In genomic region chr17:42289863-42290165, GRCh38 we compare ENCODE assay signal across 12 cellular contexts. TPM values are rescaled to one million over a fixed set of nuclear protein-coding genes. Genes with fewer than 3 reads are reported as not detected.
DNase-seq lines count a peak whose midpoint lies in the region; TF ChIP-seq lines count a peak whose summit lies in the region.
"Had no signal": no experiment of that assay in that cellular context is flagged by ENCODE, and none has a peak within 500 bp of the region (broad histone marks: within the 10 kb centered on the region; RNA-seq: fewer than 3 reads in every experiment).

No MANE protein-coding gene starts in this region.

- H3K27me3 Mint-ChIP-seq in activated naive CD4-positive, alpha-beta T cell treated with anti-CD3 and anti-CD28 coated beads, Interleukin-2, amount 50 U/mL, for 24 hours = no peaks in the 10 kb centered on the region

- H3K79me2 ChIP-seq in mammary epithelial cell (ENCODE audit: insufficient read depth, low read length) = no peaks in the 10 kb centered on the region
- H3K79me2 ChIP-seq: parathyroid adenoma had no signal

- peaks cover 67% of the 10 kb centered on the region for H3K4me1 Mint-ChIP-seq in activated naive CD4-positive, alpha-beta T cell treated with anti-CD3 and anti-CD28 coated beads, Interleukin-2, amount 50 U/mL, for 24 hours

- H3K4me1 ChIP-seq in breast epithelium = peaks cover 13% of the 10 kb centered on the region in 2 donors
- H3K4me1 ChIP-seq in mammary epithelial cell (ENCODE audit: insufficient read depth, low read length) = no peaks in the 10 kb centered on the region
- peaks cover 10% of the 10 kb centered on the region for H3K4me1 ChIP-seq in rectal smooth muscle tissue (ENCODE audit: control insufficient read depth, insufficient read depth, low read length)
- peaks cover 7 to 38% (median 27%) of the 10 kb centered on the region in 4 donors for H3K4me1 ChIP-seq in transverse colon

- no peaks in the 10 kb centered on the region for H3K36me3 ChIP-seq in breast epithelium
- H3K36me3 ChIP-seq in mammary epithelial cell (ENCODE audit: insufficient read depth, low read length) = no peaks in the 10 kb centered on the region
- no peaks in the 10 kb centered on the region for H3K36me3 ChIP-seq in rectal smooth muscle tissue (ENCODE audit: control insufficient read depth, insufficient read depth, low read length)
- peaks cover 0 to 2% (median 0%) of the 10 kb centered on the region in 4 donors for H3K36me3 ChIP-seq in transverse colon
- H3K36me3 ChIP-seq: SJCRH30 had no signal

- TF ChIP-seq CTCF in breast epithelium (IDR thresholded peaks at IDR 0.05) (no peak), mammary epithelial cell (conservative IDR thresholded peaks at IDR 0.05 in 1 of 2, IDR thresholded peaks at IDR 0.05 in 1 of 2; ENCODE audit: extremely low read depth in 1 of 2, insufficient read depth in 1 of 2, low read depth in 1 of 2, low read length in 2 of 2) (no peak), transverse colon (IDR thresholded peaks at IDR 0.05) (no peak), GM13977 (IDR thresholded peaks at IDR 0.05; ENCODE audit: extremely low read depth, insufficient read depth, missing control alignments) (no peak)

- H3K9me3 Mint-ChIP-seq in activated naive CD4-positive, alpha-beta T cell treated with anti-CD3 and anti-CD28 coated beads, Interleukin-2, amount 50 U/mL, for 24 hours = no peaks in the 10 kb centered on the region

- no peaks in the 10 kb centered on the region for H4K20me1 ChIP-seq in mammary epithelial cell (ENCODE audit: insufficient read depth, low read length)

- H3K27ac ChIP-seq in breast epithelium (peak overlapping the region; percentile 91 to 92), mammary epithelial cell (ENCODE audit: insufficient read depth, low read depth, low read length) (no peak overlapping the region), rectal smooth muscle tissue (ENCODE audit: low read depth, low read length) (no peak overlapping the region), transverse colon (peak overlapping the region; percentile 85 to 89 (median 88))
- H3K27ac ChIP-seq: parathyroid adenoma, SJCRH30 had no signal

- POLR2A ChIA-PET in HEK293T (lab: Yijun Ruan, JAX) = no interaction called here

- dilution Hi-C loops in mammary epithelial cell (cut with HindIII; ENCODE audit: low sequenced_read_pairs) = no loop called here

- H3K27me3 ChIP-seq in breast epithelium (no peaks in the 10 kb centered on the region), mammary epithelial cell (ENCODE audit: insufficient read depth, low read length) (peaks cover 3% of the 10 kb centered on the region), rectal smooth muscle tissue (ENCODE audit: control insufficient read depth, insufficient read depth, low read length) (no peaks in the 10 kb centered on the region), transverse colon (no peaks in the 10 kb centered on the region)
- H3K27me3 ChIP-seq: SJCRH30 had no signal

- no peak overlapping the region for H3K4me2 ChIP-seq in mammary epithelial cell (ENCODE audit: insufficient read depth, low read depth, low read length)

- in situ Hi-C loops in mammary epithelial cell (cut with MboI; ENCODE audit: low sequenced_read_pairs in 2 of 2) (no loop called here), transverse colon (cut with MboI; ENCODE audit: low pct_ligation_motif_present in 1 of 4, low pct_unique_long_range_greater_than_20kb in 1 of 4, low sequenced_read_pairs in 3 of 4) (no loop called here), GM13977 (cut with MboI; ENCODE audit: low pct_unique_long_range_greater_than_20kb, low sequenced_read_pairs, unreplicated experiment) (no loop called here)

- peaks cover 30% of the 10 kb centered on the region for H3K36me3 Mint-ChIP-seq in activated naive CD4-positive, alpha-beta T cell treated with anti-CD3 and anti-CD28 coated beads, Interleukin-2, amount 50 U/mL, for 24 hours

- H3K9me3 ChIP-seq in breast epithelium (no peaks in the 10 kb centered on the region), mammary epithelial cell (replicated peaks; ENCODE audit: insufficient read depth, low read length) (no peaks in the 10 kb centered on the region), transverse colon (no peaks in the 10 kb centered on the region)
- H3K9me3 ChIP-seq: SJCRH30 had no signal

- H3K27ac Mint-ChIP-seq in activated naive CD4-positive, alpha-beta T cell treated with anti-CD3 and anti-CD28 coated beads, Interleukin-2, amount 50 U/mL, for 24 hours = peak overlapping the region; percentile 97

- H2AFZ ChIP-seq in mammary epithelial cell (ENCODE audit: low read depth, low read length) = no peak overlapping the region
- H2AFZ ChIP-seq: parathyroid adenoma had no signal

- H3K9ac ChIP-seq in mammary epithelial cell (ENCODE audit: insufficient read depth, low read length) (no peak overlapping the region), rectal smooth muscle tissue (ENCODE audit: low read length) (no peak overlapping the region)
- H3K9ac ChIP-seq: parathyroid adenoma had no signal

- peak overlapping the region; percentile 92 for H3K4me3 Mint-ChIP-seq in activated naive CD4-positive, alpha-beta T cell treated with anti-CD3 and anti-CD28 coated beads, Interleukin-2, amount 50 U/mL, for 24 hours

- H3K4me3 ChIP-seq in breast epithelium (peak overlapping the region; percentile 75 to 91 (median 77)), mammary epithelial cell (replicated peaks in 1 of 3; ENCODE audit: insufficient read depth in 1 of 3, low read depth in 2 of 3, low read length in 3 of 3) (no peak overlapping the region), rectal smooth muscle tissue (ENCODE audit: low read length) (peak overlapping the region; percentile 80), transverse colon (peak overlapping the region in 1 of 4 donors; percentile 71)
- H3K4me3 ChIP-seq: SJCRH30 had no signal

- TF ChIP-seq EP300 in transverse colon (IDR thresholded peaks at IDR 0.05; ENCODE audit: low read depth) = no peak

- WGBS in mammary epithelial cell (ENCODE audit: low coverage, missing lambda C conversion rate) = 67% methylated on average over 6 of the region's 6 CpGs
- WGBS in transverse colon (ENCODE audit: low coverage in 1 of 2), 2 donors = 67 to 82% methylated on average over 2 to 6 of the region's 6 CpGs

- intact Hi-C loops in breast epithelium (cut with DNase I; ENCODE audit: low total_unique reads) = no loop called here
- intact Hi-C loops in mammary epithelial cell (cut with micrococcal nuclease) = no loop called here
- intact Hi-C loops in transverse colon (cut with DNase I; ENCODE audit: low total_unique reads) = no loop called here

- no peak for DNase-seq in breast epithelium (ENCODE audit: low spot score in 2 of 2)
- DNase-seq in mammary epithelial cell = no peak
- DNase-seq in transverse colon = no peak
- no peak for DNase-seq in HEK293T (ENCODE audit: extremely low spot score)
- DNase-seq in superior temporal gyrus (ENCODE audit: extremely low spot score) = no peak
- no peak for DNase-seq in GM13977 (ENCODE audit: low spot score)
- DNase-seq: hypothalamus, MM.1S, SJCRH30 had no signal

- TF ChIP-seq POLR2A in breast epithelium (IDR thresholded peaks at IDR 0.05) = no peak
- no peak for TF ChIP-seq POLR2A in transverse colon (IDR thresholded peaks at IDR 0.05)

- BruUV-seq in mammary epithelial cell (replicated peaks; lab: Mats Ljungman, UMichigan) = no TSS peak

- CTCF ChIA-PET in mammary epithelial cell (lab: Charles Lee; ENCODE audit: low non-redundant PET) (interaction anchor here (0.6 kb wide), 1 partner anchor 451 kb away, joined by 5 read pairs; no protein-coding TSS in a partner anchor), HEK293T (lab: Yijun Ruan, JAX) (interaction anchor here (1.8 kb wide), 1 partner anchor 68 kb away, joined by 7 read pairs; no protein-coding TSS in a partner anchor)

TF ChIP-seq in HEK293T, 16 proteins besides CTCF, POLR2A, EP300 and RAD21:
- no peak for TF ChIP-seq ZNF384 (IDR thresholded peaks at IDR 0.05)
- no peak for TF ChIP-seq PKNOX1 (IDR thresholded peaks at IDR 0.05)
- TF ChIP-seq SP1 (IDR thresholded peaks at IDR 0.05) = no peak
- no peak for TF ChIP-seq FOXM1 (IDR thresholded peaks at IDR 0.05; ENCODE audit: borderline replicate concordance)
- no peak for TF ChIP-seq BHLHE40 (IDR thresholded peaks at IDR 0.05; ENCODE audit: borderline replicate concordance)
- TF ChIP-seq ELF4 (IDR thresholded peaks at IDR 0.05) = no peak
TF ChIP-seq in HEK293T: peak in this region for 0.

RNA-seq across cellular contexts. Expression of gene STAT5A, which starts 1.5 kb away (rescaled TPM):
- total RNA-seq in breast epithelium (100 to 1,000 TPM in 1 of 3 donors, 10 to 100 TPM in 2; 72.8 to 363 (median 78.9) TPM), mammary epithelial cell (10 to 100 TPM in 1 of 2 donors, 1 to 10 TPM in 1; 1.7 to 10.5 TPM), transverse colon (10 to 100 TPM; 36.2 to 93.7 (median 50.3) TPM)
- polyA plus RNA-seq in mammary epithelial cell = 1.2 TPM
- polyA minus RNA-seq in mammary epithelial cell = 5.2 TPM

RNA-seq across cellular contexts. Expression of gene STAT5B, which starts 13.6 kb away (rescaled TPM):
- total RNA-seq in breast epithelium = 100 to 1,000 TPM in 2 of 3 donors, 10 to 100 TPM in 1; 97.2 to 130 (median 101) TPM
- 10 to 100 TPM; 20.0 to 20.5 TPM for total RNA-seq in mammary epithelial cell
- 13.3 TPM for polyA plus RNA-seq in mammary epithelial cell
- polyA minus RNA-seq in mammary epithelial cell = 82.6 TPM
- total RNA-seq in transverse colon = 100 to 1,000 TPM in 2 of 4 donors, 10 to 100 TPM in 2; 51.3 to 151 (median 79.1) TPM

Comparison
In these comparisons a context has a peak if more than half of its experiments do, and no peak if none do; other contexts are left out.
1. H3K27ac ChIP-seq: peak in breast epithelium (2 of 2) and transverse colon (4 of 4); none in mammary epithelial cell (single experiment) and rectal smooth muscle tissue (single experiment).
2. H3K4me3 ChIP-seq: peak in breast epithelium (3 of 3) and rectal smooth muscle tissue (single experiment); none in mammary epithelial cell (0 of 3).